In the genomic region with DNA sequence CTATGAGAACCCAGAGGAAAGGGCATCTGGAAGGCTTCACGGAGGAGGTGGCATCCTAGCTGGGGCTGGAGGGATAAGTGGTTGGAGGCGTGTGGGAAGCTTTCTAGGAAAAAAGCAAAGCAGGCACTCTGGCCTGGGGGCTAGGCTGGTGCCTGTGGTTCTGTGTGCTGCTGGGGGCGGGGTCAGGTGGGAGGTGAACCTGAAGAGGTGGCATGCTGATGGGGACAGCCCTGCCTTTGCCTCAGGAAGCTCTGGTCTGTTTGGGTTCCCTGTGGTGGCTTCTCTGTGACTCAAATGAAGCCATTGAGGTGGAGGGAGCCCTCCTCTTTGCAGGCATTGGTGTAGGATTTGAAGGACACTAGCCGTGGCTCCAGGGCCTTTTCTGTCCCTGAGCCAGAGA, we compare ENCODE assay signal across 29 cellular contexts.
"Had no signal": no experiment of that assay in that cellular context is flagged by ENCODE, and none has a peak within 500 bp of the region (broad histone marks: within the 10 kb centered on the region; RNA-seq: fewer than 3 reads in every experiment).

No MANE protein-coding gene starts in this region.

- H3K36me3 ChIP-seq: ascending aorta, MG63, SJCRH30 had no signal

- H3K4me3 ChIP-seq: ascending aorta, body of pancreas, MG63, SJCRH30 had no signal

- H3K4me1 ChIP-seq: ascending aorta, body of pancreas, SJCRH30 had no signal

- H3K27ac Mint-ChIP-seq: activated CD4-positive, alpha-beta T cell treated with anti-CD3 and anti-CD28 coated beads for 36 hours; activated CD8-positive, alpha-beta T cell treated with anti-CD3 and anti-CD28 coated beads for 36 hours had no signal

- H3K27ac ChIP-seq: ascending aorta, body of pancreas, KMS-11, RWPE1, SJCRH30, VCaP had no signal

- H3K9ac ChIP-seq: KMS-11, SK-N-SH had no signal

- H3K27me3 ChIP-seq: ascending aorta, MG63 had no signal

- DNase-seq: activated CD4-positive, alpha-beta T cell treated with anti-CD3 and anti-CD28 coated beads for 36 hours; activated CD4-positive, alpha-beta T cell treated with anti-CD3 and anti-CD28 coated beads, Interleukin-2, amount 50 U/mL, for 1 hour; activated CD8-positive, alpha-beta memory T cell treated with anti-CD3 and anti-CD28 coated beads, Interleukin-2, amount 50 U/mL, for 4 hours; activated CD8-positive, alpha-beta T cell treated with anti-CD3 and anti-CD28 coated beads for 36 hours; activated naive CD4-positive, alpha-beta T cell treated with anti-CD3 and anti-CD28 coated beads, Interleukin-2, amount 50 U/mL, for 16 hours; amniotic stem cell; body of pancreas; central memory CD4-positive, alpha-beta T cell; MG63; MV-4-11; NCI-H1092 treated with DMSO at 0.1 percent for 48 hours; NCI-H1417 treated with DMSO at 0.1 percent for 48 hours; NCI-H1694; NCI-H2029; NCI-H2107; NCI-H2171 treated with DMSO at 0.1 percent for 48 hours; NCI-H226; NCI-H526; NK-92 treated with Interleukin-12 subunit alpha and Interleukin-12 subunit beta, amount 100 ng/mL, for 24 hours; OCI-M1; Right ventricle myocardium superior; SJCRH30; SK-N-SH; T-helper 1 cell had no signal

- H3K4me2 ChIP-seq: KMS-11, SK-N-SH had no signal

- FAIRE-seq: bronchial epithelial cell had no signal

- H3K4me3 Mint-ChIP-seq: activated CD4-positive, alpha-beta T cell treated with anti-CD3 and anti-CD28 coated beads for 36 hours; activated CD8-positive, alpha-beta T cell treated with anti-CD3 and anti-CD28 coated beads for 36 hours had no signal

- H3K9me3 ChIP-seq: ascending aorta, body of pancreas, MG63, SJCRH30, SK-N-SH had no signal

- H3K9me3 Mint-ChIP-seq: activated CD8-positive, alpha-beta T cell treated with anti-CD3 and anti-CD28 coated beads for 36 hours had no signal

- H3K4me1 Mint-ChIP-seq: activated CD4-positive, alpha-beta T cell treated with anti-CD3 and anti-CD28 coated beads for 36 hours had no signal
